In the genomic region with DNA sequence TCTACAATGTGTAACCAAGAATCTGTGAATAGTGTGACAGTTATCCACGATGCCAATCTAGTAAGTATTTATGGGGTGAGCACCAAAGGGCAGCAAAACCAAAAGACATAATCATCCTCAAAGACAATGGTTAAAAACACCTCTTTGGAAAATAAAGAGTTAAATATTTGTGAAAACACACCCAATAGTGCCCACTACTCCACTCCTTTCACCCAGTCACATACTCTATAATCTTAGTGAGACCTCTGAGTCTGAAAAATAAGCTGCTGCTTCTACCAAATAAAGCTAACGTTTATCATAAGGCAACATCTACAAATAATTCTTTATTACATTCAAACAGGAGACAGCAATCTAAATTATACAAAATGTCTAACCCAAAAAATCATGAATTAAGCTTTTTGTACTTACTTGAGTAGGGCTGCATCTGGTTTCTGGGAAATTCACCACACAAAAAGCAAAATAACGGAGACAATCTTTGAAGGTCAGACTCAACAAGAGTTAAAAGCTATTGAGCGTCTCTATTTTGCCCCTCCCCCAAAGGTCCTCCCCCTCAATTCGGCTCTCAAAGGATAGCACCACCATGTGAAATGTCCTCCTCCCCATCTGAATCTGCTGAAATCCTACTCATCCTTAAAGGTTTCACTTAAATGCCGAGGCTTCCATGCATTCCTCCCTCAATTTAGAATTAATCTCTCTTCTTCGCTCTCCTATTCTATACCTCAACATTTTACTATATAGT, we compare ENCODE assay signal across 1 cellular context.
TF ChIP-seq lines count a peak whose summit lies in the region.

No MANE protein-coding gene starts in this region.

TF ChIP-seq in HepG2, 621 proteins besides CTCF, POLR2A, EP300 and RAD21:
- TF ChIP-seq ZNF281 (CRISPR knock-in tag; IDR thresholded peaks at IDR 0.05; ENCODE audit: borderline replicate concordance) (peak; percentile 70; the same call in 1 of the 2 replicates), KDM4B (CRISPR knock-in tag; IDR thresholded peaks at IDR 0.05) (no peak), ZNF652 (CRISPR knock-in tag; IDR thresholded peaks at IDR 0.05; ENCODE audit: borderline replicate concordance, low read depth) (peak; percentile 81), ASH2L (IDR thresholded peaks at IDR 0.05; ENCODE audit: insufficient read length, low read depth, low read length) (peak; percentile 26), SP140L (CRISPR knock-in tag; IDR thresholded peaks at IDR 0.05; ENCODE audit: borderline replicate concordance) (0 out of 2 replicates have a peak, but pooled peaks have one; percentile 56), ZNF451 (CRISPR knock-in tag; IDR thresholded peaks at IDR 0.05) (no peak), REPIN1 (CRISPR knock-in tag; IDR thresholded peaks at IDR 0.05; ENCODE audit: borderline replicate concordance, low read depth) (0 out of 2 replicates have a peak, but pooled peaks have one; percentile 20)
